In genomic region chr2:48250943-48251342, GRCh38 we compare ENCODE assay signal across 10 cellular contexts.
A peak's percentile ranks its signal among the peaks of the same experiment; 100 is the strongest.
DNase-seq lines count a peak whose midpoint lies in the region; ATAC-seq and TF ChIP-seq lines count a peak whose summit lies in the region.
"Had no signal": no experiment of that assay in that cellular context is flagged by ENCODE, and none has a peak within 500 bp of the region (broad histone marks: within the 10 kb centered on the region; RNA-seq: fewer than 3 reads in every experiment).

No MANE protein-coding gene starts in this region.

- H3K4me1 ChIP-seq in upper lobe of right lung, result peaks cover 31% of the 10 kb centered on the region
- H3K4me1 ChIP-seq: HAP-1 had no signal

- TF ChIP-seq CTCF in cardiac fibroblast (IDR thresholded peaks at IDR 0.05; ENCODE audit: low read depth, low read length) (no peak), upper lobe of right lung (IDR thresholded peaks at IDR 0.05) (no peak)

- intact Hi-C loops in Right ventricle myocardium superior (cut with DNase I), result no loop called here
- intact Hi-C loops in Right ventricle myocardium inferior (cut with DNase I), result no loop called here
- intact Hi-C loops in upper lobe of right lung (cut with DNase I), result no loop called here

- H3K27ac ChIP-seq in upper lobe of right lung, result no peak overlapping the region

- H3K9me3 ChIP-seq in upper lobe of right lung, result no peaks in the 10 kb centered on the region
- H3K9me3 ChIP-seq: HAP-1 had no signal

- H3K4me3 ChIP-seq in cardiac fibroblast (replicated peaks in 1 of 2; ENCODE audit: low read depth in 2 of 2, low read length in 2 of 2) (no peak overlapping the region), upper lobe of right lung (no peak overlapping the region)
- H3K4me3 ChIP-seq: HAP-1 had no signal

- no peaks in the 10 kb centered on the region for H3K36me3 ChIP-seq in upper lobe of right lung
- H3K36me3 ChIP-seq: HAP-1 had no signal

- peak; percentile 45 for ATAC-seq in Right ventricle myocardium superior (ENCODE audit: poor library complexity)
- no peak for ATAC-seq in Right ventricle myocardium inferior
- peak; percentile 62 for ATAC-seq in HG03432 (IDR thresholded peaks at IDR 0.05; ENCODE audit: unreplicated experiment)
- peak; percentile 73 for ATAC-seq in upper lobe of right lung
- no peak for ATAC-seq in GM21528 (IDR thresholded peaks at IDR 0.05; ENCODE audit: low FRiP score, unreplicated experiment)

- DNase-seq in Right ventricle myocardium superior (no peak), Right ventricle myocardium inferior (ENCODE audit: missing footprints) (no peak), cardiac fibroblast (ENCODE audit: low read depth in 2 of 2) (peak; percentile 54 to 67), upper lobe of right lung (no peak), H4 (ENCODE audit: low spot score) (no peak), activated gamma-delta T cell (lab: John Stamatoyannopoulos, UW) (no peak)
- DNase-seq: NCI-H524 had no signal

- no peaks in the 10 kb centered on the region for H3K27me3 ChIP-seq in upper lobe of right lung

Comparison
In these comparisons a context has a peak if more than half of its experiments do, and no peak if none do; other contexts are left out.
1. ATAC-seq: peak in Right ventricle myocardium superior (single experiment), HG03432 (single experiment) and upper lobe of right lung (single experiment); none in Right ventricle myocardium inferior (single experiment) and GM21528 (single experiment).
2. DNase-seq: peak in cardiac fibroblast (2 of 2); none in Right ventricle myocardium superior (single experiment), Right ventricle myocardium inferior (single experiment), upper lobe of right lung (single experiment), H4 (single experiment) and activated gamma-delta T cell (single experiment).